In the genomic region with DNA sequence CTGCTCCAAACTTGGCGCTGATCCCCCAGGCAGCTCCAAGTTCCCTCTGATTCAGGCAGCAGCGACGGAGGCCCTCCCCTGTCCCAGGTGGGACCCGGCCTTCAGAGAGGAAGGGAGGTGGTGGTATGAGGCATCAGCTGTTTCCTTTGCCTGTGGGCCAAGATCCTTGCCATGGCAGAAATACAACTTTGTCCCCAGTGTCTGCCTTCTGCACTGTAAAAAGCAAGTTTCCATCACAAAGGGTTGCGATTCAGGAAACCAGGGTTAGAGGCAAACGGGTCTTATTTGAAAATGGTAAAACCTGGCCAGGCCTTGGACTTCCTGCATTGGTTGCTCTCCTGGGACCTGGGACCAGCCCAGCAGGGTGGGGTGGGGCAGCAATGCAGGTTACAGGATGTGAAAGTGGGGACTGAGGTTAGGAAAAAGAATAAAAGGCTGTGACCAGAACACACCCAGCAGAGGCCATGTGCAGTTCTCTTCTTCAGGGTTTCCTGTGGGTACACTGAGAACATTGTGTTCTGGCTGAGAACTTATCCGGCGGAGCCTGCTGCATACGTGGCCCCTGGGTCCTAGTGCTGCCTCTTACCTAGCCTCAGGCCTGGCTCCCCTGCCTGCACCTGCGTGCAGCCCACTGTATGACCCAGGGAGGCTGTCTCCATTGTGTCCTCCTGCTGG, we compare ENCODE assay signal across 2 cellular contexts.
TF ChIP-seq lines count a peak whose summit lies in the region.

No MANE protein-coding gene starts in this region.

TF ChIP-seq in WTC11, 78 proteins besides CTCF, POLR2A, EP300 and RAD21 (continued from another document):
- TF ChIP-seq, protein P1, sequence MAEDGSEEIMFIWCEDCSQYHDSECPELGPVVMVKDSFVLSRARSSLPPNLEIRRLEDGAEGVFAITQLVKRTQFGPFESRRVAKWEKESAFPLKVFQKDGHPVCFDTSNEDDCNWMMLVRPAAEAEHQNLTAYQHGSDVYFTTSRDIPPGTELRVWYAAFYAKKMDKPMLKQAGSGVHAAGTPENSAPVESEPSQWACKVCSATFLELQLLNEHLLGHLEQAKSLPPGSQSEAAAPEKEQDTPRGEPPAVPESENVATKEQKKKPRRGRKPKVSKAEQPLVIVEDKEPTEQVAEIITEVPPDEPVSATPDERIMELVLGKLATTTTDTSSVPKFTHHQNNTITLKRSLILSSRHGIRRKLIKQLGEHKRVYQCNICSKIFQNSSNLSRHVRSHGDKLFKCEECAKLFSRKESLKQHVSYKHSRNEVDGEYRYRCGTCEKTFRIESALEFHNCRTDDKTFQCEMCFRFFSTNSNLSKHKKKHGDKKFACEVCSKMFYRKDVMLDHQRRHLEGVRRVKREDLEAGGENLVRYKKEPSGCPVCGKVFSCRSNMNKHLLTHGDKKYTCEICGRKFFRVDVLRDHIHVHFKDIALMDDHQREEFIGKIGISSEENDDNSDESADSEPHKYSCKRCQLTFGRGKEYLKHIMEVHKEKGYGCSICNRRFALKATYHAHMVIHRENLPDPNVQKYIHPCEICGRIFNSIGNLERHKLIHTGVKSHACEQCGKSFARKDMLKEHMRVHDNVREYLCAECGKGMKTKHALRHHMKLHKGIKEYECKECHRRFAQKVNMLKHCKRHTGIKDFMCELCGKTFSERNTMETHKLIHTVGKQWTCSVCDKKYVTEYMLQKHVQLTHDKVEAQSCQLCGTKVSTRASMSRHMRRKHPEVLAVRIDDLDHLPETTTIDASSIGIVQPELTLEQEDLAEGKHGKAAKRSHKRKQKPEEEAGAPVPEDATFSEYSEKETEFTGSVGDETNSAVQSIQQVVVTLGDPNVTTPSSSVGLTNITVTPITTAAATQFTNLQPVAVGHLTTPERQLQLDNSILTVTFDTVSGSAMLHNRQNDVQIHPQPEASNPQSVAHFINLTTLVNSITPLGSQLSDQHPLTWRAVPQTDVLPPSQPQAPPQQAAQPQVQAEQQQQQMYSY (CRISPR knock-in tag; IDR thresholded peaks at IDR 0.05), result peak; percentile 82
- TF ChIP-seq ATF1 (CRISPR knock-in tag; IDR thresholded peaks at IDR 0.05) (no peak), HMGA2 (CRISPR knock-in tag; IDR thresholded peaks at IDR 0.05) (no peak), OVOL2 (CRISPR knock-in tag; IDR thresholded peaks at IDR 0.05; ENCODE audit: borderline replicate concordance) (no peak), ETV6 (CRISPR knock-in tag; IDR thresholded peaks at IDR 0.05) (no peak), GABPB1 (CRISPR knock-in tag; IDR thresholded peaks at IDR 0.05) (peak; percentile 58; the same call in 1 of the 2 replicates), ZNF232 (CRISPR knock-in tag; IDR thresholded peaks at IDR 0.05) (no peak), IRF2 (CRISPR knock-in tag; IDR thresholded peaks at IDR 0.05; ENCODE audit: borderline replicate concordance, low read depth) (no peak)
- TF ChIP-seq, protein P2, sequence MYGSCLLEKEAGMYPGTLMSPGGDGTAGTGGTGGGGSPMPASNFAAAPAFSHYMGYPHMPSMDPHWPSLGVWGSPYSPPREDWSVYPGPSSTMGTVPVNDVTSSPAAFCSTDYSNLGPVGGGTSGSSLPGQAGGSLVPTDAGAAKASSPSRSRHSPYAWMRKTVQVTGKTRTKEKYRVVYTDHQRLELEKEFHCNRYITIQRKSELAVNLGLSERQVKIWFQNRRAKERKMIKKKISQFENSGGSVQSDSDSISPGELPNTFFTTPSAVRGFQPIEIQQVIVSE (CRISPR knock-in tag; IDR thresholded peaks at IDR 0.05; ENCODE audit: borderline replicate concordance), result no peak
- TF ChIP-seq, protein P3, sequence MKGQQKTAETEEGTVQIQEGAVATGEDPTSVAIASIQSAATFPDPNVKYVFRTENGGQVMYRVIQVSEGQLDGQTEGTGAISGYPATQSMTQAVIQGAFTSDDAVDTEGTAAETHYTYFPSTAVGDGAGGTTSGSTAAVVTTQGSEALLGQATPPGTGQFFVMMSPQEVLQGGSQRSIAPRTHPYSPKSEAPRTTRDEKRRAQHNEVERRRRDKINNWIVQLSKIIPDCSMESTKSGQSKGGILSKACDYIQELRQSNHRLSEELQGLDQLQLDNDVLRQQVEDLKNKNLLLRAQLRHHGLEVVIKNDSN (CRISPR knock-in tag; IDR thresholded peaks at IDR 0.05), result no peak
- TF ChIP-seq, protein P4, sequence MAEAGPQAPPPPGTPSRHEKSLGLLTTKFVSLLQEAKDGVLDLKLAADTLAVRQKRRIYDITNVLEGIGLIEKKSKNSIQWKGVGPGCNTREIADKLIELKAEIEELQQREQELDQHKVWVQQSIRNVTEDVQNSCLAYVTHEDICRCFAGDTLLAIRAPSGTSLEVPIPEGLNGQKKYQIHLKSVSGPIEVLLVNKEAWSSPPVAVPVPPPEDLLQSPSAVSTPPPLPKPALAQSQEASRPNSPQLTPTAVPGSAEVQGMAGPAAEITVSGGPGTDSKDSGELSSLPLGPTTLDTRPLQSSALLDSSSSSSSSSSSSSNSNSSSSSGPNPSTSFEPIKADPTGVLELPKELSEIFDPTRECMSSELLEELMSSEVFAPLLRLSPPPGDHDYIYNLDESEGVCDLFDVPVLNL (CRISPR knock-in tag; IDR thresholded peaks at IDR 0.05; ENCODE audit: borderline replicate concordance, low read depth), result no peak
- TF ChIP-seq, protein P5, sequence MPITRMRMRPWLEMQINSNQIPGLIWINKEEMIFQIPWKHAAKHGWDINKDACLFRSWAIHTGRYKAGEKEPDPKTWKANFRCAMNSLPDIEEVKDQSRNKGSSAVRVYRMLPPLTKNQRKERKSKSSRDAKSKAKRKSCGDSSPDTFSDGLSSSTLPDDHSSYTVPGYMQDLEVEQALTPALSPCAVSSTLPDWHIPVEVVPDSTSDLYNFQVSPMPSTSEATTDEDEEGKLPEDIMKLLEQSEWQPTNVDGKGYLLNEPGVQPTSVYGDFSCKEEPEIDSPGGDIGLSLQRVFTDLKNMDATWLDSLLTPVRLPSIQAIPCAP (CRISPR knock-in tag; IDR thresholded peaks at IDR 0.05), result no peak
- TF ChIP-seq, protein P6, sequence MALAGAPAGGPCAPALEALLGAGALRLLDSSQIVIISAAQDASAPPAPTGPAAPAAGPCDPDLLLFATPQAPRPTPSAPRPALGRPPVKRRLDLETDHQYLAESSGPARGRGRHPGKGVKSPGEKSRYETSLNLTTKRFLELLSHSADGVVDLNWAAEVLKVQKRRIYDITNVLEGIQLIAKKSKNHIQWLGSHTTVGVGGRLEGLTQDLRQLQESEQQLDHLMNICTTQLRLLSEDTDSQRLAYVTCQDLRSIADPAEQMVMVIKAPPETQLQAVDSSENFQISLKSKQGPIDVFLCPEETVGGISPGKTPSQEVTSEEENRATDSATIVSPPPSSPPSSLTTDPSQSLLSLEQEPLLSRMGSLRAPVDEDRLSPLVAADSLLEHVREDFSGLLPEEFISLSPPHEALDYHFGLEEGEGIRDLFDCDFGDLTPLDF (CRISPR knock-in tag; IDR thresholded peaks at IDR 0.05), result no peak
- TF ChIP-seq, protein P7, sequence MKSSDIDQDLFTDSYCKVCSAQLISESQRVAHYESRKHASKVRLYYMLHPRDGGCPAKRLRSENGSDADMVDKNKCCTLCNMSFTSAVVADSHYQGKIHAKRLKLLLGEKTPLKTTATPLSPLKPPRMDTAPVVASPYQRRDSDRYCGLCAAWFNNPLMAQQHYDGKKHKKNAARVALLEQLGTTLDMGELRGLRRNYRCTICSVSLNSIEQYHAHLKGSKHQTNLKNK (CRISPR knock-in tag; IDR thresholded peaks at IDR 0.05), result no peak
- TF ChIP-seq, protein P8, sequence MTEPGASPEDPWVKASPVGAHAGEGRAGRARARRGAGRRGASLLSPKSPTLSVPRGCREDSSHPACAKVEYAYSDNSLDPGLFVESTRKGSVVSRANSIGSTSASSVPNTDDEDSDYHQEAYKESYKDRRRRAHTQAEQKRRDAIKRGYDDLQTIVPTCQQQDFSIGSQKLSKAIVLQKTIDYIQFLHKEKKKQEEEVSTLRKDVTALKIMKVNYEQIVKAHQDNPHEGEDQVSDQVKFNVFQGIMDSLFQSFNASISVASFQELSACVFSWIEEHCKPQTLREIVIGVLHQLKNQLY (CRISPR knock-in tag; IDR thresholded peaks at IDR 0.05), result no peak

TF ChIP-seq in liver, 16 proteins besides CTCF, POLR2A, EP300 and RAD21 (continued from another document):
- TF ChIP-seq, protein P9, sequence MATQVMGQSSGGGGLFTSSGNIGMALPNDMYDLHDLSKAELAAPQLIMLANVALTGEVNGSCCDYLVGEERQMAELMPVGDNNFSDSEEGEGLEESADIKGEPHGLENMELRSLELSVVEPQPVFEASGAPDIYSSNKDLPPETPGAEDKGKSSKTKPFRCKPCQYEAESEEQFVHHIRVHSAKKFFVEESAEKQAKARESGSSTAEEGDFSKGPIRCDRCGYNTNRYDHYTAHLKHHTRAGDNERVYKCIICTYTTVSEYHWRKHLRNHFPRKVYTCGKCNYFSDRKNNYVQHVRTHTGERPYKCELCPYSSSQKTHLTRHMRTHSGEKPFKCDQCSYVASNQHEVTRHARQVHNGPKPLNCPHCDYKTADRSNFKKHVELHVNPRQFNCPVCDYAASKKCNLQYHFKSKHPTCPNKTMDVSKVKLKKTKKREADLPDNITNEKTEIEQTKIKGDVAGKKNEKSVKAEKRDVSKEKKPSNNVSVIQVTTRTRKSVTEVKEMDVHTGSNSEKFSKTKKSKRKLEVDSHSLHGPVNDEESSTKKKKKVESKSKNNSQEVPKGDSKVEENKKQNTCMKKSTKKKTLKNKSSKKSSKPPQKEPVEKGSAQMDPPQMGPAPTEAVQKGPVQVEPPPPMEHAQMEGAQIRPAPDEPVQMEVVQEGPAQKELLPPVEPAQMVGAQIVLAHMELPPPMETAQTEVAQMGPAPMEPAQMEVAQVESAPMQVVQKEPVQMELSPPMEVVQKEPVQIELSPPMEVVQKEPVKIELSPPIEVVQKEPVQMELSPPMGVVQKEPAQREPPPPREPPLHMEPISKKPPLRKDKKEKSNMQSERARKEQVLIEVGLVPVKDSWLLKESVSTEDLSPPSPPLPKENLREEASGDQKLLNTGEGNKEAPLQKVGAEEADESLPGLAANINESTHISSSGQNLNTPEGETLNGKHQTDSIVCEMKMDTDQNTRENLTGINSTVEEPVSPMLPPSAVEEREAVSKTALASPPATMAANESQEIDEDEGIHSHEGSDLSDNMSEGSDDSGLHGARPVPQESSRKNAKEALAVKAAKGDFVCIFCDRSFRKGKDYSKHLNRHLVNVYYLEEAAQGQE (IDR thresholded peaks at IDR 0.05), result peak; percentile 52
- TF ChIP-seq, protein P10, sequence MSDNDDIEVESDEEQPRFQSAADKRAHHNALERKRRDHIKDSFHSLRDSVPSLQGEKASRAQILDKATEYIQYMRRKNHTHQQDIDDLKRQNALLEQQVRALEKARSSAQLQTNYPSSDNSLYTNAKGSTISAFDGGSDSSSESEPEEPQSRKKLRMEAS (IDR thresholded peaks at IDR 0.05), result peak; percentile 83
- TF ChIP-seq, protein P11, sequence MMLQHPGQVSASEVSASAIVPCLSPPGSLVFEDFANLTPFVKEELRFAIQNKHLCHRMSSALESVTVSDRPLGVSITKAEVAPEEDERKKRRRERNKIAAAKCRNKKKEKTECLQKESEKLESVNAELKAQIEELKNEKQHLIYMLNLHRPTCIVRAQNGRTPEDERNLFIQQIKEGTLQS (IDR thresholded peaks at IDR 0.05), result no peak
- peak; percentile 68 to 86 for TF ChIP-seq RXRA (IDR thresholded peaks at IDR 0.05)
- TF ChIP-seq HNF4G (IDR thresholded peaks at IDR 0.05), result peak; percentile 37
- peak in 1 of 2 donors; percentile 55 for TF ChIP-seq JUND (IDR thresholded peaks at IDR 0.05)
- TF ChIP-seq TAF1 (conservative IDR thresholded peaks at IDR 0.05), result peak; percentile 76
- peak; percentile 59 for TF ChIP-seq YY1 (IDR thresholded peaks at IDR 0.05)
- peak; percentile 3 to 31 for TF ChIP-seq HNF4A (conservative IDR thresholded peaks at IDR 0.05)
- TF ChIP-seq, protein P12, sequence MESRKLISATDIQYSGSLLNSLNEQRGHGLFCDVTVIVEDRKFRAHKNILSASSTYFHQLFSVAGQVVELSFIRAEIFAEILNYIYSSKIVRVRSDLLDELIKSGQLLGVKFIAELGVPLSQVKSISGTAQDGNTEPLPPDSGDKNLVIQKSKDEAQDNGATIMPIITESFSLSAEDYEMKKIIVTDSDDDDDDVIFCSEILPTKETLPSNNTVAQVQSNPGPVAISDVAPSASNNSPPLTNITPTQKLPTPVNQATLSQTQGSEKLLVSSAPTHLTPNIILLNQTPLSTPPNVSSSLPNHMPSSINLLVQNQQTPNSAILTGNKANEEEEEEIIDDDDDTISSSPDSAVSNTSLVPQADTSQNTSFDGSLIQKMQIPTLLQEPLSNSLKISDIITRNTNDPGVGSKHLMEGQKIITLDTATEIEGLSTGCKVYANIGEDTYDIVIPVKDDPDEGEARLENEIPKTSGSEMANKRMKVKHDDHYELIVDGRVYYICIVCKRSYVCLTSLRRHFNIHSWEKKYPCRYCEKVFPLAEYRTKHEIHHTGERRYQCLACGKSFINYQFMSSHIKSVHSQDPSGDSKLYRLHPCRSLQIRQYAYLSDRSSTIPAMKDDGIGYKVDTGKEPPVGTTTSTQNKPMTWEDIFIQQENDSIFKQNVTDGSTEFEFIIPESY (IDR thresholded peaks at IDR 0.05), result no peak
- TF ChIP-seq SP1 (IDR thresholded peaks at IDR 0.05), result peak; percentile 97
- TF ChIP-seq EGR1 (IDR thresholded peaks at IDR 0.05; ENCODE audit: low read depth in 2 of 2), result peak in 1 of 2 donors; percentile 60
- peak; percentile 99 for TF ChIP-seq NR2F2 (IDR thresholded peaks at IDR 0.05)
- no peak for TF ChIP-seq FOXA2 (IDR thresholded peaks at IDR 0.05)
- TF ChIP-seq FOXA1 (IDR thresholded peaks at IDR 0.05), result peak; percentile 24
